ENCODE assay signal across 19 cellular contexts in the genomic region with DNA sequence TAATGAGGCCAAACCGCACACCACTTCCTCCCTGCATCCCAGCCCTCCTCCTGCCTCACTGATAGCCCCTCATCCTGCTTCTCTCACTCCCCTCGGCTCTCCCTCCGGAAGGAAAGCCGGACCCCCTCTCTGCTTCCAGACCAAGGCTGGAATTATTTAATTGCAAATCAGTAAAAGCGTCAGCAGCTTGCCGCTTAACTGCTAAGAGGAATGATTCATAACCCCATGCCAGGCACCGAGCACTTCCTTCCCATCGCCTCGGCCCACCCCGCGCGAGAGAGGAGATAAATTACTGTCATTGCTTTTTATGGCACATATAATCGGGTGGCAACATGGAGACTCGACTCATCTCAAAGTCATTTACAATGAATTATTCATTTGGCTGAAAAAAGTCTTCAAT.
DNase-seq lines count a peak whose midpoint lies in the region; ATAC-seq, FAIRE-seq and TF ChIP-seq lines count a peak whose summit lies in the region.
"Had no signal": no experiment of that assay in that cellular context is flagged by ENCODE, and none has a peak within 500 bp of the region (broad histone marks: within the 10 kb centered on the region; RNA-seq: fewer than 3 reads in every experiment).

No MANE protein-coding gene starts in this region.

- in situ Hi-C loops in G401 (cut with HindIII; ENCODE audit: low sequenced_read_pairs): no loop called here

- peak overlapping the region; percentile 7 for H3K4me3 Mint-ChIP-seq in T-helper 17 cell

- intact Hi-C loops in left colon (cut with DNase I, micrococcal nuclease): no loop called here

- H3K36me3 Mint-ChIP-seq in T-helper 17 cell (ENCODE audit: low read depth): no peaks in the 10 kb centered on the region

- no peaks in the 10 kb centered on the region for H3K27me3 Mint-ChIP-seq in T-helper 17 cell

- H3K4me1 Mint-ChIP-seq in T-helper 17 cell: no peaks in the 10 kb centered on the region

- no peak for TF ChIP-seq CTCF in D721Med (IDR thresholded peaks at IDR 0.05; ENCODE audit: insufficient read depth, missing control alignments)

- DNase-seq in A172 (ENCODE audit: low spot score): peak; percentile 40
- peak; percentile 20 for DNase-seq in EH (ENCODE audit: low read depth)
- DNase-seq in T-helper 17 cell: no peak
- DNase-seq in left colon: no peak
- no peak for DNase-seq in D721Med (ENCODE audit: insufficient read length, low spot score)
- no peak for DNase-seq in COLO829 (ENCODE audit: low spot score)
- DNase-seq in G401 (ENCODE audit: low spot score): no peak
- no peak for DNase-seq in NCI-H1105 (lab: John Stamatoyannopoulos, UW)
- DNase-seq: BE2C, NCI-H1092 treated with DMSO at 0.1 percent for 48 hours, NCI-H187, NCI-H774, Right ventricle myocardium superior had no signal

- H3K27ac Mint-ChIP-seq in T-helper 17 cell: no peak overlapping the region
- H3K27ac Mint-ChIP-seq: IgD-negative memory B cell had no signal

- ATAC-seq in T-helper 17 cell (no peak), left colon (peak; percentile 52)
- ATAC-seq: GM12878, HCT116, Panc1, SK-N-SH treated with all-trans-retinoic acid at 6 μM for 48 hours had no signal

- H3K9me3 ChIP-seq in T-helper 17 cell (ENCODE audit: control insufficient read depth, low read length, poor library complexity, severe bottlenecking): no peaks in the 10 kb centered on the region
- H3K9me3 ChIP-seq: BE2C had no signal

- FAIRE-seq in D721Med (lab: Jason Lieb, UNC): no peak
- FAIRE-seq: GM12878, GM18507 had no signal

Comparison
In these comparisons a context has a peak if more than half of its experiments do, and no peak if none do; other contexts are left out.
1. DNase-seq: peak in A172 (single experiment) and EH (single experiment); none in T-helper 17 cell (0 of 3), left colon (0 of 2), D721Med (single experiment), COLO829 (single experiment), G401 (single experiment) and NCI-H1105 (single experiment).